ENCODE assay signal across 1 cellular context in the genomic region with DNA sequence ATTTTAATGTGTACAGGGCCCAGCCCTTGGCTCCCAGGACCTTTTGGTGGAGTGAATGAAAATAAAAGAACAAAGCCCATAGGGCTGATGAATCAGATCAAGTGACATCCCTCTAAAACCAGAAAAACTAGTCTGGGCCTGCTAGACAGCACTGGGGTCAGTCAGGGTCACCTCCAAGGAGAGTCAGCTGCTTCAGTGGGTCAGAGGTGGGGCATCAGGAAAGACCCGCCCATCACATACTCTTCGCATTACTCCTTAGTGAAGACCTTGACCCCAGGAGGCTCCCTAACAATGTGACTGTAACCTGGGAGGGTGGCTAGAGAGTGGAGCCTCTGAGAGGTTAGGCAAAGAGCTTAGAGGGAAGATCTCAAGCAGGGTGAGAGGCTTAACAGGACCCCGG.
TF ChIP-seq lines count a peak whose summit lies in the region.

No MANE protein-coding gene starts in this region.

TF ChIP-seq in H1, 55 proteins besides CTCF, POLR2A, EP300 and RAD21:
- TF ChIP-seq, protein P1, sequence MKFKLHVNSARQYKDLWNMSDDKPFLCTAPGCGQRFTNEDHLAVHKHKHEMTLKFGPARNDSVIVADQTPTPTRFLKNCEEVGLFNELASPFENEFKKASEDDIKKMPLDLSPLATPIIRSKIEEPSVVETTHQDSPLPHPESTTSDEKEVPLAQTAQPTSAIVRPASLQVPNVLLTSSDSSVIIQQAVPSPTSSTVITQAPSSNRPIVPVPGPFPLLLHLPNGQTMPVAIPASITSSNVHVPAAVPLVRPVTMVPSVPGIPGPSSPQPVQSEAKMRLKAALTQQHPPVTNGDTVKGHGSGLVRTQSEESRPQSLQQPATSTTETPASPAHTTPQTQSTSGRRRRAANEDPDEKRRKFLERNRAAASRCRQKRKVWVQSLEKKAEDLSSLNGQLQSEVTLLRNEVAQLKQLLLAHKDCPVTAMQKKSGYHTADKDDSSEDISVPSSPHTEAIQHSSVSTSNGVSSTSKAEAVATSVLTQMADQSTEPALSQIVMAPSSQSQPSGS (IDR thresholded peaks at IDR 0.05; ENCODE audit: low read length), result 0 out of 2 replicates have a peak, but pooled peaks have one; percentile 36
- TF ChIP-seq HDAC6 (IDR thresholded peaks at IDR 0.05; ENCODE audit: low read depth, low read length) (no peak), BRCA1 (IDR thresholded peaks at IDR 0.05; ENCODE audit: low read depth, low read length) (no peak), POLR2AphosphoS5 (IDR thresholded peaks at IDR 0.05; ENCODE audit: low read depth, low read length) (peak; percentile 59; the same call in 1 of the 2 replicates), MAFK (IDR thresholded peaks at IDR 0.05; ENCODE audit: low read depth, low read length) (no peak), YY1 (IDR thresholded peaks at IDR 0.05; ENCODE audit: low read depth, low read length) (no peak), SIRT6 (IDR thresholded peaks at IDR 0.05; ENCODE audit: low read length) (no peak), CBX8 (IDR thresholded peaks at IDR 0.05; ENCODE audit: borderline replicate concordance, low read depth, low read length) (no peak), SUZ12 (IDR thresholded peaks at IDR 0.05; ENCODE audit: low read length) (no peak), SP2 (IDR thresholded peaks at IDR 0.05; ENCODE audit: low read length) (no peak), GTF2F1 (IDR thresholded peaks at IDR 0.05; ENCODE audit: borderline replicate concordance, low read depth, low read length) (no peak), EGR1 (IDR thresholded peaks at IDR 0.05; ENCODE audit: borderline replicate concordance, low read depth, low read length) (no peak), SAP30 (IDR thresholded peaks at IDR 0.05; ENCODE audit: insufficient read depth, insufficient replicate concordance, low read length) (no peak), GABPA (IDR thresholded peaks at IDR 0.05; ENCODE audit: borderline replicate concordance, insufficient read depth, low read length) (no peak), SIX5 (IDR thresholded peaks at IDR 0.05; ENCODE audit: low read depth, low read length) (no peak), SIN3A (conservative IDR thresholded peaks at IDR 0.05 in 1 of 2, IDR thresholded peaks at IDR 0.05 in 1 of 2; ENCODE audit: low read depth in 1 of 2, low read length in 2 of 2) (no peak), JUND (IDR thresholded peaks at IDR 0.05; ENCODE audit: low read length) (no peak; the same call in 1 of the 2 replicates), RNF2 (IDR thresholded peaks at IDR 0.05; ENCODE audit: borderline replicate concordance, low read depth, low read length, missing control alignments, poor library complexity, severe bottlenecking) (no peak), TEAD4 (IDR thresholded peaks at IDR 0.05; ENCODE audit: low read depth, low read length) (0 out of 2 replicates have a peak, but pooled peaks have one; percentile 8), SP1 (IDR thresholded peaks at IDR 0.05; ENCODE audit: low read depth, low read length) (peak; percentile 76), POU5F1 (IDR thresholded peaks at IDR 0.05; ENCODE audit: low read depth, low read length) (no peak), RXRA (IDR thresholded peaks at IDR 0.05; ENCODE audit: insufficient read depth, low read depth, low read length) (peak; percentile 99), NANOG (IDR thresholded peaks at IDR 0.05; ENCODE audit: insufficient read depth, low read depth, low read length, poor library complexity, severe bottlenecking) (no peak), KDM5A (IDR thresholded peaks at IDR 0.05; ENCODE audit: low read length) (no peak), KDM1A (IDR thresholded peaks at IDR 0.05; ENCODE audit: borderline replicate concordance, low read length) (no peak), PHF8 (conservative IDR thresholded peaks at IDR 0.05; ENCODE audit: low read depth, low read length) (no peak), CREB1 (IDR thresholded peaks at IDR 0.05) (no peak), TCF12 (IDR thresholded peaks at IDR 0.05; ENCODE audit: low read depth, low read length) (peak; percentile 77; the same call in 1 of the 2 replicates), RBBP5 (IDR thresholded peaks at IDR 0.05; ENCODE audit: borderline replicate concordance, low read depth, low read length) (no peak)
- TF ChIP-seq, protein P2, sequence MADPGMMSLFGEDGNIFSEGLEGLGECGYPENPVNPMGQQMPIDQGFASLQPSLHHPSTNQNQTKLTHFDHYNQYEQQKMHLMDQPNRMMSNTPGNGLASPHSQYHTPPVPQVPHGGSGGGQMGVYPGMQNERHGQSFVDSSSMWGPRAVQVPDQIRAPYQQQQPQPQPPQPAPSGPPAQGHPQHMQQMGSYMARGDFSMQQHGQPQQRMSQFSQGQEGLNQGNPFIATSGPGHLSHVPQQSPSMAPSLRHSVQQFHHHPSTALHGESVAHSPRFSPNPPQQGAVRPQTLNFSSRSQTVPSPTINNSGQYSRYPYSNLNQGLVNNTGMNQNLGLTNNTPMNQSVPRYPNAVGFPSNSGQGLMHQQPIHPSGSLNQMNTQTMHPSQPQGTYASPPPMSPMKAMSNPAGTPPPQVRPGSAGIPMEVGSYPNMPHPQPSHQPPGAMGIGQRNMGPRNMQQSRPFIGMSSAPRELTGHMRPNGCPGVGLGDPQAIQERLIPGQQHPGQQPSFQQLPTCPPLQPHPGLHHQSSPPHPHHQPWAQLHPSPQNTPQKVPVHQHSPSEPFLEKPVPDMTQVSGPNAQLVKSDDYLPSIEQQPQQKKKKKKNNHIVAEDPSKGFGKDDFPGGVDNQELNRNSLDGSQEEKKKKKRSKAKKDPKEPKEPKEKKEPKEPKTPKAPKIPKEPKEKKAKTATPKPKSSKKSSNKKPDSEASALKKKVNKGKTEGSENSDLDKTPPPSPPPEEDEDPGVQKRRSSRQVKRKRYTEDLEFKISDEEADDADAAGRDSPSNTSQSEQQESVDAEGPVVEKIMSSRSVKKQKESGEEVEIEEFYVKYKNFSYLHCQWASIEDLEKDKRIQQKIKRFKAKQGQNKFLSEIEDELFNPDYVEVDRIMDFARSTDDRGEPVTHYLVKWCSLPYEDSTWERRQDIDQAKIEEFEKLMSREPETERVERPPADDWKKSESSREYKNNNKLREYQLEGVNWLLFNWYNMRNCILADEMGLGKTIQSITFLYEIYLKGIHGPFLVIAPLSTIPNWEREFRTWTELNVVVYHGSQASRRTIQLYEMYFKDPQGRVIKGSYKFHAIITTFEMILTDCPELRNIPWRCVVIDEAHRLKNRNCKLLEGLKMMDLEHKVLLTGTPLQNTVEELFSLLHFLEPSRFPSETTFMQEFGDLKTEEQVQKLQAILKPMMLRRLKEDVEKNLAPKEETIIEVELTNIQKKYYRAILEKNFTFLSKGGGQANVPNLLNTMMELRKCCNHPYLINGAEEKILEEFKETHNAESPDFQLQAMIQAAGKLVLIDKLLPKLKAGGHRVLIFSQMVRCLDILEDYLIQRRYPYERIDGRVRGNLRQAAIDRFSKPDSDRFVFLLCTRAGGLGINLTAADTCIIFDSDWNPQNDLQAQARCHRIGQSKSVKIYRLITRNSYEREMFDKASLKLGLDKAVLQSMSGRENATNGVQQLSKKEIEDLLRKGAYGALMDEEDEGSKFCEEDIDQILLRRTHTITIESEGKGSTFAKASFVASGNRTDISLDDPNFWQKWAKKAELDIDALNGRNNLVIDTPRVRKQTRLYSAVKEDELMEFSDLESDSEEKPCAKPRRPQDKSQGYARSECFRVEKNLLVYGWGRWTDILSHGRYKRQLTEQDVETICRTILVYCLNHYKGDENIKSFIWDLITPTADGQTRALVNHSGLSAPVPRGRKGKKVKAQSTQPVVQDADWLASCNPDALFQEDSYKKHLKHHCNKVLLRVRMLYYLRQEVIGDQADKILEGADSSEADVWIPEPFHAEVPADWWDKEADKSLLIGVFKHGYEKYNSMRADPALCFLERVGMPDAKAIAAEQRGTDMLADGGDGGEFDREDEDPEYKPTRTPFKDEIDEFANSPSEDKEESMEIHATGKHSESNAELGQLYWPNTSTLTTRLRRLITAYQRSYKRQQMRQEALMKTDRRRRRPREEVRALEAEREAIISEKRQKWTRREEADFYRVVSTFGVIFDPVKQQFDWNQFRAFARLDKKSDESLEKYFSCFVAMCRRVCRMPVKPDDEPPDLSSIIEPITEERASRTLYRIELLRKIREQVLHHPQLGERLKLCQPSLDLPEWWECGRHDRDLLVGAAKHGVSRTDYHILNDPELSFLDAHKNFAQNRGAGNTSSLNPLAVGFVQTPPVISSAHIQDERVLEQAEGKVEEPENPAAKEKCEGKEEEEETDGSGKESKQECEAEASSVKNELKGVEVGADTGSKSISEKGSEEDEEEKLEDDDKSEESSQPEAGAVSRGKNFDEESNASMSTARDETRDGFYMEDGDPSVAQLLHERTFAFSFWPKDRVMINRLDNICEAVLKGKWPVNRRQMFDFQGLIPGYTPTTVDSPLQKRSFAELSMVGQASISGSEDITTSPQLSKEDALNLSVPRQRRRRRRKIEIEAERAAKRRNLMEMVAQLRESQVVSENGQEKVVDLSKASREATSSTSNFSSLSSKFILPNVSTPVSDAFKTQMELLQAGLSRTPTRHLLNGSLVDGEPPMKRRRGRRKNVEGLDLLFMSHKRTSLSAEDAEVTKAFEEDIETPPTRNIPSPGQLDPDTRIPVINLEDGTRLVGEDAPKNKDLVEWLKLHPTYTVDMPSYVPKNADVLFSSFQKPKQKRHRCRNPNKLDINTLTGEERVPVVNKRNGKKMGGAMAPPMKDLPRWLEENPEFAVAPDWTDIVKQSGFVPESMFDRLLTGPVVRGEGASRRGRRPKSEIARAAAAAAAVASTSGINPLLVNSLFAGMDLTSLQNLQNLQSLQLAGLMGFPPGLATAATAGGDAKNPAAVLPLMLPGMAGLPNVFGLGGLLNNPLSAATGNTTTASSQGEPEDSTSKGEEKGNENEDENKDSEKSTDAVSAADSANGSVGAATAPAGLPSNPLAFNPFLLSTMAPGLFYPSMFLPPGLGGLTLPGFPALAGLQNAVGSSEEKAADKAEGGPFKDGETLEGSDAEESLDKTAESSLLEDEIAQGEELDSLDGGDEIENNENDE (IDR thresholded peaks at IDR 0.05; ENCODE audit: insufficient replicate concordance, low read length), result no peak
